8 cellular contexts compared by ENCODE assay signal in genomic region chr2:132037527-132038178, GRCh38.
A peak's percentile ranks its signal among the peaks of the same experiment; 100 is the strongest.
DNase-seq lines count a peak whose midpoint lies in the region; ATAC-seq, FAIRE-seq and TF ChIP-seq lines count a peak whose summit lies in the region.

No MANE protein-coding gene starts in this region.

- peak overlapping the region; percentile 49 to 67 for H3K4me3 ChIP-seq in testis

- 7 to 16% methylated on average over 13 to 51 of the region's 53 CpGs for WGBS in testis, 2 donors

- H3K27me3 ChIP-seq in testis: no peaks in the 10 kb centered on the region

- DNase-seq in activated naive CD8-positive, alpha-beta T cell treated with anti-CD3 and anti-CD28 coated beads, Interleukin-2, amount 10 ng/mL, durations not matched to agents 7 days and 5 days: peak; percentile 20
- no peak for DNase-seq in activated naive CD8-positive, alpha-beta T cell treated with anti-CD3 and anti-CD28 coated beads for 36 hours
- peak in 1 of 2 donors; percentile 13 for DNase-seq in activated T-cell treated with anti-CD3 and anti-CD28 coated beads, Interleukin-2, amount 50 U/mL, for 72 hours
- peak; percentile 30 for DNase-seq in iPS-NIHi7 (ENCODE audit: extremely low spot score)
- peak; percentile 56 for DNase-seq in testis
- DNase-seq in GM12892 (ENCODE audit: insufficient read length): no peak

- H3K27ac Mint-ChIP-seq in activated naive CD8-positive, alpha-beta T cell treated with anti-CD3 and anti-CD28 coated beads, Interleukin-2, amount 10 ng/mL, durations not matched to agents 7 days and 5 days: no peak overlapping the region
- no peak overlapping the region for H3K27ac Mint-ChIP-seq in activated naive CD8-positive, alpha-beta T cell treated with anti-CD3 and anti-CD28 coated beads for 36 hours
- no peak overlapping the region for H3K27ac Mint-ChIP-seq in activated T-cell treated with anti-CD3 and anti-CD28 coated beads, Interleukin-2, amount 50 U/mL, for 72 hours

- peak overlapping the region; percentile 44 to 68 for H3K27ac ChIP-seq in testis

- H3K36me3 ChIP-seq in testis (ENCODE audit: low read depth, missing control alignments): no peaks in the 10 kb centered on the region

- intact Hi-C loops in testis (cut with DNase I; ENCODE audit: low total_unique reads): no loop called here

- no peaks in the 10 kb centered on the region for H3K36me3 Mint-ChIP-seq in activated naive CD8-positive, alpha-beta T cell treated with anti-CD3 and anti-CD28 coated beads, Interleukin-2, amount 10 ng/mL, durations not matched to agents 7 days and 5 days
- no peaks in the 10 kb centered on the region for H3K36me3 Mint-ChIP-seq in activated naive CD8-positive, alpha-beta T cell treated with anti-CD3 and anti-CD28 coated beads for 36 hours
- H3K36me3 Mint-ChIP-seq in activated T-cell treated with anti-CD3 and anti-CD28 coated beads, Interleukin-2, amount 50 U/mL, for 72 hours (ENCODE audit: insufficient read depth in 2 of 2): peaks cover 0 to 1% of the 10 kb centered on the region in 2 donors

- peaks cover 22% of the 10 kb centered on the region for H3K27me3 Mint-ChIP-seq in activated naive CD8-positive, alpha-beta T cell treated with anti-CD3 and anti-CD28 coated beads, Interleukin-2, amount 10 ng/mL, durations not matched to agents 7 days and 5 days
- H3K27me3 Mint-ChIP-seq in activated naive CD8-positive, alpha-beta T cell treated with anti-CD3 and anti-CD28 coated beads for 36 hours: peaks cover 47% of the 10 kb centered on the region
- peaks cover 22% of the 10 kb centered on the region for H3K27me3 Mint-ChIP-seq in activated T-cell treated with anti-CD3 and anti-CD28 coated beads, Interleukin-2, amount 50 U/mL, for 72 hours (ENCODE audit: low read depth)

- H3K4me1 Mint-ChIP-seq in activated naive CD8-positive, alpha-beta T cell treated with anti-CD3 and anti-CD28 coated beads, Interleukin-2, amount 10 ng/mL, durations not matched to agents 7 days and 5 days: no peaks in the 10 kb centered on the region
- H3K4me1 Mint-ChIP-seq in activated naive CD8-positive, alpha-beta T cell treated with anti-CD3 and anti-CD28 coated beads for 36 hours: peaks cover 4% of the 10 kb centered on the region
- H3K4me1 Mint-ChIP-seq in activated T-cell treated with anti-CD3 and anti-CD28 coated beads, Interleukin-2, amount 50 U/mL, for 72 hours (ENCODE audit: low read depth): no peaks in the 10 kb centered on the region

- TF ChIP-seq CTCF in testis (IDR thresholded peaks at IDR 0.05): no peak

- TF ChIP-seq POLR2A in testis (IDR thresholded peaks at IDR 0.05) (no peak), GM12892 (IDR thresholded peaks at IDR 0.05; ENCODE audit: low read depth, low read length) (no peak)

- POLR2A ChIA-PET in activated naive CD8-positive, alpha-beta T cell treated with anti-CD3 and anti-CD28 coated beads, Interleukin-2, amount 10 ng/mL, durations not matched to agents 7 days and 5 days (lab: Charles Lee): no interaction called here

- no peak for FAIRE-seq in GM12892 (lab: Jason Lieb, UNC)

- H3K4me1 ChIP-seq in testis: no peaks in the 10 kb centered on the region

- H3K9me3 ChIP-seq in testis: no peaks in the 10 kb centered on the region

- no peaks in the 10 kb centered on the region for H3K9me3 Mint-ChIP-seq in activated naive CD8-positive, alpha-beta T cell treated with anti-CD3 and anti-CD28 coated beads, Interleukin-2, amount 10 ng/mL, durations not matched to agents 7 days and 5 days
- peaks cover 6% of the 10 kb centered on the region for H3K9me3 Mint-ChIP-seq in activated naive CD8-positive, alpha-beta T cell treated with anti-CD3 and anti-CD28 coated beads for 36 hours
- peaks cover 0 to 1% of the 10 kb centered on the region in 2 donors for H3K9me3 Mint-ChIP-seq in activated T-cell treated with anti-CD3 and anti-CD28 coated beads, Interleukin-2, amount 50 U/mL, for 72 hours

- ATAC-seq in activated naive CD8-positive, alpha-beta T cell treated with anti-CD3 and anti-CD28 coated beads, Interleukin-2, amount 10 ng/mL, durations not matched to agents 7 days and 5 days (ENCODE audit: low read depth): no peak
- no peak for ATAC-seq in activated T-cell treated with anti-CD3 and anti-CD28 coated beads, Interleukin-2, amount 50 U/mL, for 72 hours (replicated peaks in 1 of 2)
- ATAC-seq in HG02763 (IDR thresholded peaks at IDR 0.05; ENCODE audit: unreplicated experiment) (no peak), GM21786 (IDR thresholded peaks at IDR 0.05; ENCODE audit: unreplicated experiment) (no peak)

- no peak overlapping the region for H3K4me3 Mint-ChIP-seq in activated naive CD8-positive, alpha-beta T cell treated with anti-CD3 and anti-CD28 coated beads, Interleukin-2, amount 10 ng/mL, durations not matched to agents 7 days and 5 days
- H3K4me3 Mint-ChIP-seq in activated naive CD8-positive, alpha-beta T cell treated with anti-CD3 and anti-CD28 coated beads for 36 hours: no peak overlapping the region
- H3K4me3 Mint-ChIP-seq in activated T-cell treated with anti-CD3 and anti-CD28 coated beads, Interleukin-2, amount 50 U/mL, for 72 hours: peak overlapping the region; percentile 74 to 78

Comparison
In these comparisons a context has a peak if more than half of its experiments do, and no peak if none do; other contexts are left out.
1. DNase-seq: peak in activated naive CD8-positive, alpha-beta T cell treated with anti-CD3 and anti-CD28 coated beads, Interleukin-2, amount 10 ng/mL, durations not matched to agents 7 days and 5 days (single experiment), iPS-NIHi7 (single experiment) and testis (single experiment); none in activated naive CD8-positive, alpha-beta T cell treated with anti-CD3 and anti-CD28 coated beads for 36 hours (single experiment) and GM12892 (single experiment).
2. H3K4me3 Mint-ChIP-seq: peak in activated T-cell treated with anti-CD3 and anti-CD28 coated beads, Interleukin-2, amount 50 U/mL, for 72 hours (2 of 2); none in activated naive CD8-positive, alpha-beta T cell treated with anti-CD3 and anti-CD28 coated beads, Interleukin-2, amount 10 ng/mL, durations not matched to agents 7 days and 5 days (single experiment) and activated naive CD8-positive, alpha-beta T cell treated with anti-CD3 and anti-CD28 coated beads for 36 hours (single experiment).